1 cellular context compared by ENCODE assay signal in the genomic region with DNA sequence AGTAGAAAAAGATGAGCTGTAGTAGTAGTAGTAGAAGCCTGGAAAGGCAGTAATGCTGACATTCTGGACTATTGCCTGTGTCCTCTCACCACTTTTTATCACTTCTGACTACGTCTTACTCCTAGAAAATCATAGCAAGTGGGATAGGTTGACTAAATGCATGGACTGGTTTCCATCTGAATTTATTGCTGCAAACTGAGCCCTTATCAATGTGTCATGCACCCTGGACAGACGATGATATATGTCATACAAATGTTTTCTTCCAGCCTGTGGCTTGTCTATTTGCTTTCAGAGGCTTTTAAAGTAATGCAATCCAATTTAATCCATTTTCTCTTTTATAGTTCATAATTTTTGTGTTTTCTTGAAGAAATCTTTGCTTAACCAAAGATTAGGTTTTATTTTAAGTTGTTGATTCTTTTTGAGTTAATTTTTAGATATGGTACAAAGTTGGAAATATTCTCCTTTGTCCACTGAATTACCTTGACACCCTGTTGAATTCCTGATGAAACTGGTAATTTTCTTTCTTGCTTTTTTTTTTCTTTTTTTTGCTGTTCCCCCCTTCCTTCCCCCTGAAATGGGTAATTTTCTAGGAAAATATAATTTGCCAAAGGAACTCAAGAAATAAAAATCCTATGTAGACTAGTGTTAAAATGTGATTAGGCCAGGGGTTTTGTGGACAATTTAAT.
TF ChIP-seq lines count a peak whose summit lies in the region.

No MANE protein-coding gene starts in this region.

TF ChIP-seq in SK-N-SH, 30 proteins besides CTCF, POLR2A, EP300 and RAD21:
- TF ChIP-seq TCF12 (IDR thresholded peaks at IDR 0.05) (peak; percentile 63; the same call in 1 of the 2 replicates), FOSL2 (IDR thresholded peaks at IDR 0.05; ENCODE audit: borderline replicate concordance, low read depth) (peak; percentile 7; the same call in 1 of the 2 replicates), JUND (IDR thresholded peaks at IDR 0.05) (peak; percentile 27; the same call in 1 of the 2 replicates)
- TF ChIP-seq, protein P1, sequence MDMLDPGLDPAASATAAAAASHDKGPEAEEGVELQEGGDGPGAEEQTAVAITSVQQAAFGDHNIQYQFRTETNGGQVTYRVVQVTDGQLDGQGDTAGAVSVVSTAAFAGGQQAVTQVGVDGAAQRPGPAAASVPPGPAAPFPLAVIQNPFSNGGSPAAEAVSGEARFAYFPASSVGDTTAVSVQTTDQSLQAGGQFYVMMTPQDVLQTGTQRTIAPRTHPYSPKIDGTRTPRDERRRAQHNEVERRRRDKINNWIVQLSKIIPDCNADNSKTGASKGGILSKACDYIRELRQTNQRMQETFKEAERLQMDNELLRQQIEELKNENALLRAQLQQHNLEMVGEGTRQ (IDR thresholded peaks at IDR 0.05; ENCODE audit: borderline replicate concordance, low read depth, low read length), result no peak
- TF ChIP-seq, protein P2, sequence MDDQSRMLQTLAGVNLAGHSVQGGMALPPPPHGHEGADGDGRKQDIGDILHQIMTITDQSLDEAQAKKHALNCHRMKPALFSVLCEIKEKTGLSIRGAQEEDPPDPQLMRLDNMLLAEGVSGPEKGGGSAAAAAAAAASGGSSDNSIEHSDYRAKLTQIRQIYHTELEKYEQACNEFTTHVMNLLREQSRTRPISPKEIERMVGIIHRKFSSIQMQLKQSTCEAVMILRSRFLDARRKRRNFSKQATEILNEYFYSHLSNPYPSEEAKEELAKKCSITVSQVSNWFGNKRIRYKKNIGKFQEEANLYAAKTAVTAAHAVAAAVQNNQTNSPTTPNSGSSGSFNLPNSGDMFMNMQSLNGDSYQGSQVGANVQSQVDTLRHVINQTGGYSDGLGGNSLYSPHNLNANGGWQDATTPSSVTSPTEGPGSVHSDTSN (IDR thresholded peaks at IDR 0.05), result peak; percentile 84
